In the genomic region with DNA sequence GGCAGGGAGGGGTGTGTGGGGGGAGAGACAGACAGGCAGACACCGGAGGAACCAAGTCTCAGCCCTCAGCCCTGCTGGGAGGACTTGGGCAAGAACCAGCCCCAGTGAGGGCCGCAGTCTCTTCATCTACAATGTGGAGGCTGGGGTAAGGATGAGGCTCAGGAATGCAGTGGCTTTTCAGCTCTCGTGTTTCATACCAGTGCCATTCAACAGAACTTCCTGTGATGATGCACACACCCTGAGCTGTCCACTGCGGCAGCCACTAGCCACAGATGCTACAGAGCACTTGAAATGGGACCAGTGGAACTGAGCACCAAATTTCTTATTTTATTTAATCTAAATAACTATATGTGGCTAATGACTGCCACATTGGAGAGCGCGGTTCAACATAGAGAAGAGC, we compare ENCODE assay signal across 13 cellular contexts. TPM values are rescaled to one million over a fixed set of nuclear protein-coding genes. Genes with fewer than 3 reads are reported as not detected.
DNase-seq lines count a peak whose midpoint lies in the region; ATAC-seq and TF ChIP-seq lines count a peak whose summit lies in the region.
"Had no signal": no experiment of that assay in that cellular context is flagged by ENCODE, and none has a peak within 500 bp of the region (broad histone marks: within the 10 kb centered on the region; RNA-seq: fewer than 3 reads in every experiment).

No MANE protein-coding gene starts in this region.

- no peak overlapping the region for H3K4me2 ChIP-seq in mammary epithelial cell (ENCODE audit: insufficient read depth, low read depth, low read length)

- peaks cover 4% of the 10 kb centered on the region for H3K27me3 Mint-ChIP-seq in activated CD4-positive, alpha-beta memory T cell treated with anti-CD3 and anti-CD28 coated beads for 36 hours

- H3K9me3 ChIP-seq in mammary epithelial cell (replicated peaks; ENCODE audit: insufficient read depth, low read length) (no peaks in the 10 kb centered on the region), breast epithelium (no peaks in the 10 kb centered on the region), adipocyte (ENCODE audit: control insufficient read depth, low read length) (no peaks in the 10 kb centered on the region)

- H4K20me1 ChIP-seq in mammary epithelial cell (ENCODE audit: insufficient read depth, low read length): no peaks in the 10 kb centered on the region

- H3K27me3 ChIP-seq in mammary epithelial cell (ENCODE audit: insufficient read depth, low read length) (no peaks in the 10 kb centered on the region), breast epithelium (no peaks in the 10 kb centered on the region), adipocyte (replicated peaks; ENCODE audit: control insufficient read depth, insufficient read depth, low read length) (no peaks in the 10 kb centered on the region)

- H3K4me1 ChIP-seq in mammary epithelial cell (ENCODE audit: insufficient read depth, low read length): peaks cover 18% of the 10 kb centered on the region
- H3K4me1 ChIP-seq in breast epithelium: no peaks in the 10 kb centered on the region
- no peaks in the 10 kb centered on the region for H3K4me1 ChIP-seq in adipocyte (ENCODE audit: control insufficient read depth, insufficient read depth, low read length)

- DNase-seq in mammary epithelial cell (peak; percentile 72), breast epithelium (ENCODE audit: low spot score in 2 of 2) (no peak), adipocyte (ENCODE audit: low read depth) (peak; percentile 49), foreskin fibroblast (peak; percentile 73 to 80), DMS114 treated with DMSO at 0.1 percent for 48 hours (lab: John Stamatoyannopoulos, UW; ENCODE audit: unreplicated experiment) (no peak), NAMALWA (ENCODE audit: low spot score) (no peak)
- no peak for DNase-seq in activated CD4-positive, alpha-beta memory T cell treated with anti-CD3 and anti-CD28 coated beads for 36 hours
- DNase-seq: activated T-cell treated with anti-CD3 and anti-CD28 coated beads, Interleukin-2, amount 50 U/mL, for 4 hours had no signal

- CTCF ChIA-PET in mammary epithelial cell (lab: Charles Lee; ENCODE audit: low non-redundant PET): no interaction called here
- CTCF ChIA-PET in activated CD4-positive, alpha-beta memory T cell treated with anti-CD3 and anti-CD28 coated beads for 36 hours (lab: Charles Lee): interaction anchor here (0.9 kb wide), 1 partner anchor 158 kb away, joined by 4 read pairs; no protein-coding TSS in a partner anchor

- in situ Hi-C loops in mammary epithelial cell (cut with MboI; ENCODE audit: low sequenced_read_pairs in 2 of 2): loop anchor here in 1 of 2 donors (10.0 kb wide), 1 partner anchor 66 kb away; no protein-coding TSS in a partner anchor

- dilution Hi-C loops in mammary epithelial cell (cut with HindIII; ENCODE audit: low sequenced_read_pairs): loop anchor here (5.0 to 10.0 kb wide), 2 partner anchors 47 to 64 kb away; no protein-coding TSS in a partner anchor

- H3K36me3 Mint-ChIP-seq in activated CD4-positive, alpha-beta memory T cell treated with anti-CD3 and anti-CD28 coated beads for 36 hours: no peaks in the 10 kb centered on the region

- TF ChIP-seq CTCF in mammary epithelial cell (conservative IDR thresholded peaks at IDR 0.05 in 1 of 2, IDR thresholded peaks at IDR 0.05 in 1 of 2; ENCODE audit: extremely low read depth in 1 of 2, insufficient read depth in 1 of 2, low read depth in 1 of 2, low read length in 2 of 2) (no peak), breast epithelium (IDR thresholded peaks at IDR 0.05) (no peak), foreskin fibroblast (IDR thresholded peaks at IDR 0.05; ENCODE audit: low read depth, low read length) (no peak)

- no peak for ATAC-seq in GM19351 (IDR thresholded peaks at IDR 0.05; ENCODE audit: unreplicated experiment)
- ATAC-seq: activated CD4-positive, CD25-positive, alpha-beta regulatory T cell treated with anti-CD3 and anti-CD28 coated beads, Interleukin-2, amount 50 U/mL, for 24 hours; activated T-cell treated with anti-CD3 and anti-CD28 coated beads, Interleukin-2, amount 50 U/mL, for 4 hours; K562 had no signal

- no peak for TF ChIP-seq POLR2A in breast epithelium (IDR thresholded peaks at IDR 0.05)

- H2AFZ ChIP-seq in mammary epithelial cell (ENCODE audit: low read depth, low read length): no peak overlapping the region

- POLR2A ChIA-PET in activated CD4-positive, alpha-beta memory T cell treated with anti-CD3 and anti-CD28 coated beads for 36 hours (lab: Charles Lee): no interaction called here

- no TSS peak for BruUV-seq in mammary epithelial cell (replicated peaks; lab: Mats Ljungman, UMichigan)

- H3K4me3 ChIP-seq in mammary epithelial cell (replicated peaks in 1 of 3; ENCODE audit: insufficient read depth in 1 of 3, low read depth in 2 of 3, low read length in 3 of 3) (no peak overlapping the region), breast epithelium (no peak overlapping the region), adipocyte (ENCODE audit: low read length) (no peak overlapping the region), foreskin fibroblast (ENCODE audit: low read depth in 1 of 2, low read length in 2 of 2) (no peak overlapping the region)
- H3K4me3 ChIP-seq: K562 had no signal

- H3K36me3 ChIP-seq in mammary epithelial cell (ENCODE audit: insufficient read depth, low read length) (no peaks in the 10 kb centered on the region), breast epithelium (no peaks in the 10 kb centered on the region), adipocyte (ENCODE audit: control insufficient read depth, insufficient read depth, low read length, severe bottlenecking) (no peaks in the 10 kb centered on the region)

- H3K79me2 ChIP-seq in mammary epithelial cell (ENCODE audit: insufficient read depth, low read length): no peaks in the 10 kb centered on the region

- no peak overlapping the region for H3K4me3 Mint-ChIP-seq in activated CD4-positive, alpha-beta memory T cell treated with anti-CD3 and anti-CD28 coated beads for 36 hours
- H3K4me3 Mint-ChIP-seq: activated T-cell treated with anti-CD3 and anti-CD28 coated beads, Interleukin-2, amount 50 U/mL, for 4 hours had no signal

- intact Hi-C loops in mammary epithelial cell (cut with micrococcal nuclease) (no loop called here), breast epithelium (cut with DNase I; ENCODE audit: low total_unique reads) (no loop called here)
- intact Hi-C loops in activated CD4-positive, alpha-beta memory T cell treated with anti-CD3 and anti-CD28 coated beads for 36 hours (cut with micrococcal nuclease): loop anchor here (5.0 kb wide), 1 partner anchor 33 kb away; no protein-coding TSS in a partner anchor

- H3K9ac ChIP-seq in mammary epithelial cell (ENCODE audit: insufficient read depth, low read length): no peak overlapping the region
- no peak overlapping the region for H3K9ac ChIP-seq in adipocyte (ENCODE audit: low read length)

- H3K9me3 Mint-ChIP-seq in activated CD4-positive, alpha-beta memory T cell treated with anti-CD3 and anti-CD28 coated beads for 36 hours: no peaks in the 10 kb centered on the region
- H3K9me3 Mint-ChIP-seq: activated T-cell treated with anti-CD3 and anti-CD28 coated beads, Interleukin-2, amount 50 U/mL, for 4 hours had no signal

- 62% methylated on average over 6 of the region's 6 CpGs for WGBS in mammary epithelial cell (ENCODE audit: low coverage, missing lambda C conversion rate)

- no peaks in the 10 kb centered on the region for H3K4me1 Mint-ChIP-seq in activated CD4-positive, alpha-beta memory T cell treated with anti-CD3 and anti-CD28 coated beads for 36 hours (ENCODE audit: low read depth)

- no peak overlapping the region for H3K27ac Mint-ChIP-seq in activated CD4-positive, alpha-beta memory T cell treated with anti-CD3 and anti-CD28 coated beads for 36 hours

- H3K27ac ChIP-seq in mammary epithelial cell (ENCODE audit: insufficient read depth, low read depth, low read length): no peak overlapping the region
- H3K27ac ChIP-seq in breast epithelium: no peak overlapping the region
- H3K27ac ChIP-seq: 22Rv1 had no signal

RNA-seq across cellular contexts. Expression of a gene that starts 10.7 kb away (rescaled TPM):
- total RNA-seq in mammary epithelial cell (under 1 TPM; 0.33 to 0.45 TPM), breast epithelium (under 1 TPM in 1 of 3 donors, not detected in 2; under 0.01 TPM)
- polyA plus RNA-seq in mammary epithelial cell: 0.09 TPM
- not detected for polyA minus RNA-seq in mammary epithelial cell
- total RNA-seq in activated CD4-positive, alpha-beta memory T cell treated with anti-CD3 and anti-CD28 coated beads for 36 hours: not detected
- total RNA-seq: activated T-cell treated with anti-CD3 and anti-CD28 coated beads, Interleukin-2, amount 50 U/mL, for 4 hours had no signal
- polyA plus RNA-seq: liver had no signal

RNA-seq across cellular contexts. Expression of a gene that starts 23.8 kb away (rescaled TPM):
- total RNA-seq in mammary epithelial cell (10 to 100 TPM in 1 of 2 donors, 1 to 10 TPM in 1; 9.2 to 38.8 TPM), breast epithelium (1 to 10 TPM in 1 of 3 donors, under 1 TPM in 2; 0.48 to 1.3 (median 0.98) TPM)
- 20.3 TPM for polyA plus RNA-seq in mammary epithelial cell
- 6.9 TPM for polyA minus RNA-seq in mammary epithelial cell
- not detected for total RNA-seq in activated CD4-positive, alpha-beta memory T cell treated with anti-CD3 and anti-CD28 coated beads for 36 hours
- total RNA-seq: activated T-cell treated with anti-CD3 and anti-CD28 coated beads, Interleukin-2, amount 50 U/mL, for 4 hours had no signal

Comparison
In these comparisons a context has a peak if more than half of its experiments do, and no peak if none do; other contexts are left out.
1. DNase-seq: peak in mammary epithelial cell (single experiment), adipocyte (single experiment) and foreskin fibroblast (2 of 2); none in breast epithelium (0 of 2), DMS114 treated with DMSO at 0.1 percent for 48 hours (single experiment), NAMALWA (single experiment) and activated CD4-positive, alpha-beta memory T cell treated with anti-CD3 and anti-CD28 coated beads for 36 hours (single experiment).
2. RNA of a gene that starts 23.8 kb away (total RNA-seq): 9.2 to 38.8 TPM in mammary epithelial cell; 0.48 to 1.3 TPM in breast epithelium and not detected in activated CD4-positive, alpha-beta memory T cell treated with anti-CD3 and anti-CD28 coated beads for 36 hours; every median in the first group is over 4 times any median in the second.